ENCODE assay signal across 33 cellular contexts in the genomic region with DNA sequence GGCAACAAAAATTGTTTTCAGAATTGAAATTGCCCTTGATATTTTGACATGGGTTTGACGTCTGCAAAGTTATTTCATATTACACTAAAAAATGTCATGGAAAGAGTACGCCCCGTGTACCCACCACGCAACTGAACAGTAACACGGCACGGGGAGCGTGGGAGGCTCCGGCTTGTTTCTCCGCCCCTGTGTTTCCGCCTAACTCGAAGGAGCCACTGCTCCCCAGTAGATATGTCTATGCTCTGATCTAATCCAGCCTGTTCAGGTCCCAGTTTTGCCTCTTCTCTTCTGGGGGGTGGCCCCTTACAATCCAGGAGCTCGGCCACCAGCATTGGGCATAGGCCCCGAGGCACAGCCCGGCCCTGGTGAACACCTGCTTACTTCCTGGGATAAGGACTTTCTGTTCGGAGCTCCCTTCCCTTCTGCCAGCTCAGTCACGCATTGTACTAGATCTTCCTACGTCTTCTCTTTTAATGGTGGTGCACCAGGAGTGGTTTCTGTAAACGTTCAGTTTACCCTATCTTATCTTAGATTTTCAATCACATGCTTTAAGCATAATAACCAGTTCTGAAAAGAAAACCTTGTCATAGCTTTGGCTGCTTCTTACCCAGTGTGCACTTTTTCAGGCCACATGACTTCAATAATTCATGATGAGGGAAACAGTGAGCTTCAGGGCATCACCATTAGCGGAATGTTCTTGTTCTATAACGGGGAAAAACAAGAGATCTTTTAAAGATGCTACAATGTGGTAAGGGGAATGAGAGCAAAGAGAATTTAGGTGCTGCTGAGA.
"Had no signal": no experiment of that assay in that cellular context is flagged by ENCODE, and none has a peak within 500 bp of the region (broad histone marks: within the 10 kb centered on the region; RNA-seq: fewer than 3 reads in every experiment).

No MANE protein-coding gene starts in this region.

- H3K27ac ChIP-seq: brain microvascular endothelial cell, coronary artery, dorsolateral prefrontal cortex, esophagus squamous epithelium, heart left ventricle had no signal

- H3K9me3 ChIP-seq: esophagus squamous epithelium, heart left ventricle had no signal

- H3K27me3 ChIP-seq: brain microvascular endothelial cell, dorsolateral prefrontal cortex, esophagus squamous epithelium had no signal

- H3K36me3 Mint-ChIP-seq: activated CD4-positive, alpha-beta memory T cell treated with anti-CD3 and anti-CD28 coated beads for 36 hours; activated CD8-positive, alpha-beta memory T cell treated with anti-CD3 and anti-CD28 coated beads, Interleukin-2, amount 10 ng/mL, durations not matched to agents 7 days and 5 days; activated naive CD4-positive, alpha-beta T cell treated with anti-CD3 and anti-CD28 coated beads, Interleukin-2, amount 10 ng/mL, durations not matched to agents 7 days and 5 days; activated naive CD8-positive, alpha-beta T cell had no signal

- H3K4me1 ChIP-seq: esophagus squamous epithelium, heart left ventricle had no signal

- H3K4me1 Mint-ChIP-seq: activated naive CD4-positive, alpha-beta T cell treated with anti-CD3 and anti-CD28 coated beads, Interleukin-2, amount 10 ng/mL, durations not matched to agents 7 days and 5 days; central memory CD8-positive, alpha-beta T cell; T-helper 17 cell had no signal

- DNase-seq: activated CD4-positive, alpha-beta memory T cell treated with anti-CD3 and anti-CD28 coated beads for 36 hours; activated CD4-positive, alpha-beta T cell treated with anti-CD3 and anti-CD28 coated beads for 36 hours; activated CD4-positive, alpha-beta T cell treated with anti-CD3 and anti-CD28 coated beads, Interleukin-2, amount 10 ng/mL, durations not matched to agents 24 days and 14 days; activated CD4-positive, CD25-positive, alpha-beta regulatory T cell; activated CD4-positive, CD25-positive, alpha-beta regulatory T cell treated with anti-CD3 and anti-CD28 coated beads, Interleukin-2, amount 50 U/mL, for 72 hours; activated CD8-positive, alpha-beta memory T cell treated with anti-CD3 and anti-CD28 coated beads, Interleukin-2, amount 10 ng/mL, durations not matched to agents 7 days and 5 days; activated CD8-positive, alpha-beta memory T cell treated with anti-CD3 and anti-CD28 coated beads, Interleukin-2, amount 50 U/mL, for 4 hours; activated CD8-positive, alpha-beta T cell treated with anti-CD3 and anti-CD28 coated beads, Interleukin-2, amount 10 ng/mL, durations not matched to agents 7 days and 5 days; activated effector memory CD4-positive, alpha-beta T cell treated with anti-CD3 and anti-CD28 coated beads, Interleukin-2, amount 50 U/mL, for 16 hours; activated naive CD4-positive, alpha-beta T cell treated with anti-CD3 and anti-CD28 coated beads, Interleukin-2, amount 10 ng/mL, durations not matched to agents 7 days and 5 days; activated T-cell treated with anti-CD3 and anti-CD28 coated beads, Interleukin-2, amount 50 U/mL, for 1 hour; activated T-cell treated with anti-CD3 and anti-CD28 coated beads, Interleukin-2, amount 50 U/mL, for 48 hours; amniotic stem cell; anterior cingulate cortex; brain microvascular endothelial cell; dorsolateral prefrontal cortex; effector memory CD4-positive, alpha-beta T cell; endodermal cell; erythroblast; esophagus squamous epithelium; glutamatergic neuron; heart left ventricle; T-helper 1 cell; T-helper 17 cell had no signal

- H3K4me3 Mint-ChIP-seq: activated CD4-positive, alpha-beta memory T cell treated with anti-CD3 and anti-CD28 coated beads for 36 hours; activated CD4-positive, alpha-beta T cell treated with anti-CD3 and anti-CD28 coated beads for 36 hours; activated CD4-positive, alpha-beta T cell treated with anti-CD3 and anti-CD28 coated beads, Interleukin-2, amount 10 ng/mL, durations not matched to agents 24 days and 14 days; activated CD8-positive, alpha-beta memory T cell treated with anti-CD3 and anti-CD28 coated beads, Interleukin-2, amount 10 ng/mL, durations not matched to agents 7 days and 5 days; activated CD8-positive, alpha-beta T cell treated with anti-CD3 and anti-CD28 coated beads, Interleukin-2, amount 10 ng/mL, durations not matched to agents 7 days and 5 days; activated naive CD4-positive, alpha-beta T cell treated with anti-CD3 and anti-CD28 coated beads, Interleukin-2, amount 10 ng/mL, durations not matched to agents 7 days and 5 days; activated naive CD8-positive, alpha-beta T cell; activated T-helper 1 cell treated with anti-CD3 and anti-CD28 coated beads, Interleukin-12 subunit alpha, Interleukin-12 subunit beta, Interleukin-2, Interleukin-4 antibody, amounts not matched to agents 30 ng/mL and 10 ng/mL and 1 ng/mL, durations not matched to agents 14 hours and 24 hours and 36 hours; central memory CD8-positive, alpha-beta T cell; dendritic cell treated with granulocyte-macrophage colony-stimulating factor and Interleukin-4, amounts not matched to agents 40 ng/mL and 50 ng/mL, for 4 days; endodermal cell; T-helper 17 cell had no signal

- FAIRE-seq: astrocyte, bronchial epithelial cell, frontal cortex had no signal

- H3K36me3 ChIP-seq: brain microvascular endothelial cell, esophagus squamous epithelium, heart left ventricle had no signal

- H3K9me3 Mint-ChIP-seq: activated CD4-positive, alpha-beta memory T cell treated with anti-CD3 and anti-CD28 coated beads for 36 hours; activated CD4-positive, alpha-beta T cell treated with anti-CD3 and anti-CD28 coated beads, Interleukin-2, amount 10 ng/mL, durations not matched to agents 24 days and 14 days; activated naive CD4-positive, alpha-beta T cell treated with anti-CD3 and anti-CD28 coated beads, Interleukin-2, amount 10 ng/mL, durations not matched to agents 7 days and 5 days; activated T-helper 1 cell treated with anti-CD3 and anti-CD28 coated beads, Interleukin-12 subunit alpha, Interleukin-12 subunit beta, Interleukin-2, Interleukin-4 antibody, amounts not matched to agents 30 ng/mL and 10 ng/mL and 1 ng/mL, durations not matched to agents 14 hours and 24 hours and 36 hours; activated T-helper 2 cell treated with anti-CD3 and anti-CD28 coated beads, Interferon-gamma antibody, Interleukin-2, Interleukin-4, amounts not matched to agents 10 μg/mL and 5 μg/mL and 100 μg/mL, durations not matched to agents 14 hours and 24 hours and 36 hours; central memory CD8-positive, alpha-beta T cell; dendritic cell treated with granulocyte-macrophage colony-stimulating factor and Interleukin-4, amounts not matched to agents 40 ng/mL and 50 ng/mL, for 4 days; endodermal cell had no signal

- H3K4me3 ChIP-seq: coronary artery, dorsolateral prefrontal cortex, esophagus squamous epithelium, heart left ventricle had no signal

- H3K27ac Mint-ChIP-seq: activated CD4-positive, alpha-beta memory T cell treated with anti-CD3 and anti-CD28 coated beads for 36 hours; activated CD4-positive, alpha-beta T cell treated with anti-CD3 and anti-CD28 coated beads for 36 hours; activated CD4-positive, alpha-beta T cell treated with anti-CD3 and anti-CD28 coated beads, Interleukin-2, amount 10 ng/mL, durations not matched to agents 24 days and 14 days; activated CD8-positive, alpha-beta memory T cell treated with anti-CD3 and anti-CD28 coated beads, Interleukin-2, amount 10 ng/mL, durations not matched to agents 7 days and 5 days; activated CD8-positive, alpha-beta T cell treated with anti-CD3 and anti-CD28 coated beads, Interleukin-2, amount 10 ng/mL, durations not matched to agents 7 days and 5 days; activated naive CD4-positive, alpha-beta T cell treated with anti-CD3 and anti-CD28 coated beads, Interleukin-2, amount 10 ng/mL, durations not matched to agents 7 days and 5 days; activated naive CD8-positive, alpha-beta T cell; activated T-helper 1 cell treated with anti-CD3 and anti-CD28 coated beads, Interleukin-12 subunit alpha, Interleukin-12 subunit beta, Interleukin-2, Interleukin-4 antibody, amounts not matched to agents 30 ng/mL and 10 ng/mL and 1 ng/mL, durations not matched to agents 14 hours and 24 hours and 36 hours; activated T-helper 2 cell treated with anti-CD3 and anti-CD28 coated beads, Interferon-gamma antibody, Interleukin-2, Interleukin-4, amounts not matched to agents 10 μg/mL and 5 μg/mL and 100 μg/mL, durations not matched to agents 14 hours and 24 hours and 36 hours; dendritic cell treated with granulocyte-macrophage colony-stimulating factor and Interleukin-4, amounts not matched to agents 40 ng/mL and 50 ng/mL, for 4 days; endodermal cell; T-helper 17 cell had no signal

- ATAC-seq: activated CD4-positive, alpha-beta T cell treated with anti-CD3 and anti-CD28 coated beads for 36 hours; activated CD8-positive, alpha-beta memory T cell treated with anti-CD3 and anti-CD28 coated beads, Interleukin-2, amount 10 ng/mL, durations not matched to agents 7 days and 5 days; activated CD8-positive, alpha-beta T cell treated with anti-CD3 and anti-CD28 coated beads, Interleukin-2, amount 10 ng/mL, durations not matched to agents 7 days and 5 days; heart left ventricle; T-helper 17 cell had no signal
